ENCODE assay signal across 8 cellular contexts in the genomic region with DNA sequence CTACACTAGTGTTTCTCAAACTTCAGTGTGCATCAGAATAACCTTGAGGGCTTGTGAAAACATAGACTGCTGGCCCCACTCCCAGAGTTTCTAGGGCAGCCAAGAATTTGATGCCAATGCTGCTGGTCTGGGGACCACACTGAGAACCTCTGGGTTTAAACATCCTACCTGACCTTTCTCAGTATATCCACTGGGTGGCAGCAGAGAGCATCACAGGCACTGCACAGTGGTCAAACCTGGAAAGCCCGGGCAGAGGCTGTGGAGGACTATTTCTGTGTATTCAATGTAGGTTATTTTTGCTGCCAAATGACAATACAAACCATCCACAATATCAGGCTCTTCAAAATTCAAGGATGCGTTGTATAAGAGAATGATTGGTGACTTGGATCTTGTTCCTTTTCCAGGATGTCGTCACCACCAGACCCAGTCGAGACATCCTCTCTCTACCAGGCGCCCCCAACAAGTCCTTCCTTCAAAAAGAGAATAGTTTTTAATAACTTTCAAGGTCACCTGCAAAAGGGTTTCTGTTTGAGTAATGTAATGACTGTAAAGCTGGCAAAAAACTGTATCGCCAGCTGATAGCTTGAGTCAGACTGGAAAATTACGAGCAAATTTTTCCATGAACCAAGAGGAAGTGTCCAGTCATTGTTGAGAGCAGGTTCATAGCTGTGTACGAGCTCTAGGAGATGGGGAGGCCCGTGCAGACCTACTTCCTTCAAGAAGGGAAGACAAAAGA. TPM values are rescaled to one million over a fixed set of nuclear protein-coding genes. Genes with fewer than 3 reads are reported as not detected.
DNase-seq lines count a peak whose midpoint lies in the region; ATAC-seq and TF ChIP-seq lines count a peak whose summit lies in the region.

No MANE protein-coding gene starts in this region.

- in situ Hi-C loops in transverse colon (cut with MboI; ENCODE audit: low pct_ligation_motif_present in 1 of 4, low pct_unique_long_range_greater_than_20kb in 1 of 4, low sequenced_read_pairs in 3 of 4): loop anchor here in 3 of 4 donors (5.0 to 25.0 kb wide), 4 partner anchors 51 to 304 kb away; no protein-coding TSS in a partner anchor

- TF ChIP-seq CTCF in GM23338 (conservative IDR thresholded peaks at IDR 0.05; ENCODE audit: low read depth in 2 of 2) (peak; percentile 89 to 91), LNCAP (IDR thresholded peaks at IDR 0.05) (peak; percentile 88), RWPE2 (IDR thresholded peaks at IDR 0.05; ENCODE audit: poor library complexity, severe bottlenecking) (peak; percentile 99), fibroblast of villous mesenchyme (IDR thresholded peaks at IDR 0.05; ENCODE audit: insufficient read depth, low read depth, low read length) (peak; percentile 95), osteocyte (IDR thresholded peaks at IDR 0.05) (peak; percentile 95), transverse colon (IDR thresholded peaks at IDR 0.05) (peak; percentile 86 to 95 (median 92))

- H3K36me3 ChIP-seq in GM23338 (ENCODE audit: insufficient read depth) (no peaks in the 10 kb centered on the region), RWPE2 (ENCODE audit: low read depth) (no peaks in the 10 kb centered on the region), transverse colon (no peaks in the 10 kb centered on the region)

- H3K9me3 ChIP-seq in RWPE2 (ENCODE audit: severe bottlenecking) (no peaks in the 10 kb centered on the region), transverse colon (no peaks in the 10 kb centered on the region)

- peak; percentile 87 for ATAC-seq in GM23338
- peak; percentile 89 for ATAC-seq in RWPE2 (ENCODE audit: low read depth)

- no peaks in the 10 kb centered on the region for H3K36me3 Mint-ChIP-seq in GM23338 (ENCODE audit: low read depth)
- no peaks in the 10 kb centered on the region for H3K36me3 Mint-ChIP-seq in activated T-helper 2 cell treated with anti-CD3 and anti-CD28 coated beads, Interferon-gamma antibody, Interleukin-2, Interleukin-4, amounts not matched to agents 10 μg/mL and 5 μg/mL and 100 μg/mL, durations not matched to agents 14 hours and 24 hours and 36 hours (ENCODE audit: low read depth)
- no peaks in the 10 kb centered on the region for H3K36me3 Mint-ChIP-seq in osteocyte (ENCODE audit: unreplicated experiment)

- H3F3A ChIP-seq in GM23338 (replicated peaks; ENCODE audit: low read depth): no peaks in the 10 kb centered on the region

- no peak overlapping the region for H3K4me2 ChIP-seq in GM23338

- H3K27ac Mint-ChIP-seq in GM23338 (0 out of 2 replicates have a peak overlapping the region, but pooled peaks have one; percentile 67), osteocyte (ENCODE audit: unreplicated experiment) (peak overlapping the region; percentile 73)
- H3K27ac Mint-ChIP-seq in activated T-helper 2 cell treated with anti-CD3 and anti-CD28 coated beads, Interferon-gamma antibody, Interleukin-2, Interleukin-4, amounts not matched to agents 10 μg/mL and 5 μg/mL and 100 μg/mL, durations not matched to agents 14 hours and 24 hours and 36 hours: peak overlapping the region; percentile 86

- H3K9me3 Mint-ChIP-seq in GM23338: no peaks in the 10 kb centered on the region; the same call in 2 of the 3 replicates
- H3K9me3 Mint-ChIP-seq in activated T-helper 2 cell treated with anti-CD3 and anti-CD28 coated beads, Interferon-gamma antibody, Interleukin-2, Interleukin-4, amounts not matched to agents 10 μg/mL and 5 μg/mL and 100 μg/mL, durations not matched to agents 14 hours and 24 hours and 36 hours: no peaks in the 10 kb centered on the region
- no peaks in the 10 kb centered on the region for H3K9me3 Mint-ChIP-seq in osteocyte (ENCODE audit: unreplicated experiment)

- no peak for TF ChIP-seq POLR2A in transverse colon (IDR thresholded peaks at IDR 0.05)

- no peak overlapping the region for H2AFZ ChIP-seq in GM23338

- no peak overlapping the region for H3K4me3 Mint-ChIP-seq in GM23338
- H3K4me3 Mint-ChIP-seq in activated T-helper 2 cell treated with anti-CD3 and anti-CD28 coated beads, Interferon-gamma antibody, Interleukin-2, Interleukin-4, amounts not matched to agents 10 μg/mL and 5 μg/mL and 100 μg/mL, durations not matched to agents 14 hours and 24 hours and 36 hours (ENCODE audit: low read depth): no peak overlapping the region
- no peak overlapping the region for H3K4me3 Mint-ChIP-seq in osteocyte (ENCODE audit: unreplicated experiment)

- TF ChIP-seq EP300 in transverse colon (IDR thresholded peaks at IDR 0.05; ENCODE audit: low read depth): no peak

- DNase-seq in GF-D8 (lab: John Stamatoyannopoulos, UW) (peak; percentile 33), GM23338 (ENCODE audit: low spot score) (peak; percentile 79), RWPE2 (ENCODE audit: low spot score) (no peak), fibroblast of villous mesenchyme (ENCODE audit: low read depth) (peak; percentile 66), osteocyte (ENCODE audit: extremely low spot score, unreplicated experiment) (peak; percentile 88), transverse colon (peak; percentile 76)
- DNase-seq in activated T-helper 2 cell treated with anti-CD3 and anti-CD28 coated beads, Interferon-gamma antibody, Interleukin-2, Interleukin-4, amounts not matched to agents 10 μg/mL and 5 μg/mL and 100 μg/mL, durations not matched to agents 14 hours and 24 hours and 36 hours (ENCODE audit: low spot score): peak; percentile 36

- H3K27ac ChIP-seq in GM23338 (ENCODE audit: low read depth): no peak overlapping the region
- H3K27ac ChIP-seq in RWPE2 (ENCODE audit: poor library complexity, severe bottlenecking): peak overlapping the region; percentile 42
- peak overlapping the region in 2 of 4 donors; percentile 46 to 73 for H3K27ac ChIP-seq in transverse colon

- H3K4me3 ChIP-seq in GM23338: no peak overlapping the region
- H3K4me3 ChIP-seq in RWPE2 (ENCODE audit: severe bottlenecking): no peak overlapping the region
- H3K4me3 ChIP-seq in fibroblast of villous mesenchyme (ENCODE audit: low read depth, low read length): no peak overlapping the region
- H3K4me3 ChIP-seq in transverse colon: no peak overlapping the region

- no peaks in the 10 kb centered on the region; the same call in 1 of the 2 replicates for H4K20me1 ChIP-seq in GM23338 (replicated peaks; ENCODE audit: insufficient read depth)

- no peaks in the 10 kb centered on the region for H3K27me3 ChIP-seq in GM23338 (ENCODE audit: insufficient read depth)
- no peaks in the 10 kb centered on the region for H3K27me3 ChIP-seq in RWPE2 (ENCODE audit: insufficient read depth, poor library complexity, severe bottlenecking)
- H3K27me3 ChIP-seq in transverse colon: no peaks in the 10 kb centered on the region

- 20 to 35% methylated on average over 4 to 9 of the region's 9 CpGs for WGBS in transverse colon (ENCODE audit: low coverage in 1 of 2), 2 donors

- H3K4me1 ChIP-seq in GM23338 (ENCODE audit: insufficient read depth): peaks cover 4% of the 10 kb centered on the region; the same call in 1 of the 2 replicates
- H3K4me1 ChIP-seq in RWPE2 (ENCODE audit: insufficient read depth, poor library complexity, severe bottlenecking): peaks cover 15% of the 10 kb centered on the region
- H3K4me1 ChIP-seq in transverse colon: peaks cover 10 to 28% (median 18%) of the 10 kb centered on the region in 4 donors

- H3K27me3 Mint-ChIP-seq in GM23338 (ENCODE audit: insufficient read depth, low read depth, poor library complexity) (peaks cover 6% of the 10 kb centered on the region), osteocyte (ENCODE audit: unreplicated experiment) (peaks cover 11% of the 10 kb centered on the region)
- peaks cover 1% of the 10 kb centered on the region for H3K27me3 Mint-ChIP-seq in activated T-helper 2 cell treated with anti-CD3 and anti-CD28 coated beads, Interferon-gamma antibody, Interleukin-2, Interleukin-4, amounts not matched to agents 10 μg/mL and 5 μg/mL and 100 μg/mL, durations not matched to agents 14 hours and 24 hours and 36 hours (ENCODE audit: low read depth)

- H3K79me2 ChIP-seq in GM23338 (replicated peaks; ENCODE audit: insufficient read depth): no peaks in the 10 kb centered on the region

- intact Hi-C loops in activated T-helper 2 cell treated with anti-CD3 and anti-CD28 coated beads, Interferon-gamma antibody, Interleukin-2, Interleukin-4, amounts not matched to agents 10 μg/mL and 5 μg/mL and 100 μg/mL, durations not matched to agents 14 hours and 24 hours and 36 hours (cut with micrococcal nuclease): loop anchor here (2.0 kb wide), 2 partner anchors 146 to 622 kb away; partner anchors contain the start of gene POLR2M
- intact Hi-C loops in transverse colon (cut with DNase I; ENCODE audit: low total_unique reads): loop anchor here (5.0 kb wide), 2 partner anchors 51 to 306 kb away; no protein-coding TSS in a partner anchor

- no peaks in the 10 kb centered on the region for H3K9me2 ChIP-seq in GM23338 (ENCODE audit: insufficient read depth)

- H3K4me1 Mint-ChIP-seq in GM23338 (peaks cover 8% of the 10 kb centered on the region), osteocyte (ENCODE audit: unreplicated experiment) (peaks cover 9% of the 10 kb centered on the region)
- peaks cover 28% of the 10 kb centered on the region for H3K4me1 Mint-ChIP-seq in activated T-helper 2 cell treated with anti-CD3 and anti-CD28 coated beads, Interferon-gamma antibody, Interleukin-2, Interleukin-4, amounts not matched to agents 10 μg/mL and 5 μg/mL and 100 μg/mL, durations not matched to agents 14 hours and 24 hours and 36 hours (ENCODE audit: low read depth)

RNA-seq across cellular contexts. Expression of gene MYZAP, which starts 30.6 kb away (rescaled TPM):
- total RNA-seq in GM23338 (2014; rRNA removed; shearing (Covaris generic)): 0.66 and 1.5 TPM in 2 replicates
- polyA plus RNA-seq in GM23338 (2016; fragmentation: Nextera tagmentation; extraction: Ambion mirVana): 1.0 and 1.1 TPM in 2 replicates
- total RNA-seq in activated T-helper 2 cell treated with anti-CD3 and anti-CD28 coated beads, Interferon-gamma antibody, Interleukin-2, Interleukin-4, amounts not matched to agents 10 μg/mL and 5 μg/mL and 100 μg/mL, durations not matched to agents 14 hours and 24 hours and 36 hours: not detected in 2 replicates
- total RNA-seq in fibroblast of villous mesenchyme: under 0.01 and 0.43 TPM in 2 replicates
- total RNA-seq in osteocyte: 1.4 and 1.5 TPM in 2 replicates
- 10 to 100 TPM in 2 of 4 donors, 1 to 10 TPM in 1, under 1 TPM in 1; 1.00 to 24.3 (median 10.7) TPM for total RNA-seq in transverse colon
